In genomic region chr7:150307904-150308303, GRCh38 we compare ENCODE assay signal across 1 cellular context.
TF ChIP-seq lines count a peak whose summit lies in the region.

No MANE protein-coding gene starts in this region.

TF ChIP-seq in K562, 482 proteins besides CTCF, POLR2A, EP300 and RAD21:
- no peak for TF ChIP-seq POLR2H (tag; IDR thresholded peaks at IDR 0.05; ENCODE audit: low read depth)
- no peak for TF ChIP-seq SRSF7 (optimal IDR thresholded peaks at IDR 0.05; ENCODE audit: low read depth, low read length)
- TF ChIP-seq SNRNP70 (optimal IDR thresholded peaks at IDR 0.05; ENCODE audit: low read depth, low read length), result no peak
- TF ChIP-seq STAT6 (CRISPR knock-in tag; IDR thresholded peaks at IDR 0.05), result no peak
- no peak for TF ChIP-seq ZNF766 (CRISPR knock-in tag; conservative IDR thresholded peaks at IDR 0.05)
- TF ChIP-seq IRF2 (CRISPR knock-in tag; IDR thresholded peaks at IDR 0.05), result no peak
- no peak for TF ChIP-seq CEBPB (tag; IDR thresholded peaks at IDR 0.05)
- no peak for TF ChIP-seq PURB (CRISPR knock-in tag; IDR thresholded peaks at IDR 0.05; ENCODE audit: low read depth)
- TF ChIP-seq ZZZ3 (IDR thresholded peaks at IDR 0.05), result no peak
- no peak for TF ChIP-seq ZNF384 (IDR thresholded peaks at IDR 0.05; ENCODE audit: low read depth, low read length)
